ENCODE assay signal across 1 cellular context in the genomic region with DNA sequence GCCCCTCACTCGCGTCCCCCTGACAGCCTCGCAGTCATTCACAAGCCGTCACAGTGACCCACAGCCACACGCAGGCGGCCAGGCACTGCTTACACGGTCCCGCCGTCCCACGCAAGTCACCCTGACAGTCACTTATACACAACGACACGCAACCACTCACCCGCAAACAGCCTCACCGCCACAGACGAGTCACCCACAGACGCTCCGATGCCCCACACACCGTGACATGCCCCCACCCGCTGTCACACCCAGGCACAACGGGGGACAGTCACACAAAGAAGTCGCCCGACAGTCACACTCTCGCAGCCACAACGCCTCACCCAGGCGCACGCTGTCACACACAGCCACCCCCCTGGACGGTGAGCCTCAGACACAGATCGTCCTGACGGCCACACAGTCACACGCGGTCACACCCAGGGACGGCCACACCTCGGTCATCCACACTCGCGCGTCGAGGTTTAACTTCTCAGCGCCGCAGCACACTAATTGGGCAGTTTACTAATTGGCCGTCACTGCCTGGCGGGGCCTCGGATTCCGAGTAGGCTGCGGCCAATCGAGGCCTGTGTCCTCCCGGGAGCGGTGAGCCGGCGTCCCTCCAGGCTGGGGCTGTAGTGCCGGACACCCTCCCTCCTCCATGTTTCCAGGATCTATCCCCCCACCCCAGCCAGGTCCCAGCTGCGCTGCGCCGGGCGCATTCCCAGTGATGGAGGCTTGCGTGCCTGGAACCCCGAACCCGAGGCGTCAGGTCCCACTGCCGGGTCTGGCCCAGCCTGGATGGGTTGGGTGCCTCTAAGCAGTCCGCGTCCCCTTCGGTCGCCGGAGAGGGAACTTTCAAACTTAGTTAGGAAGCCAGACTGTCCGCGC.
TF ChIP-seq lines count a peak whose summit lies in the region.

No MANE protein-coding gene starts in this region.

TF ChIP-seq in GM12878, 131 proteins besides CTCF, POLR2A, EP300 and RAD21 (continued from another document):
- TF ChIP-seq EED (IDR thresholded peaks at IDR 0.05; ENCODE audit: low read depth) (peak; percentile 48; the same call in 1 of the 2 replicates), NFYA (IDR thresholded peaks at IDR 0.05; ENCODE audit: borderline replicate concordance, low read depth, low read length) (no peak)
